20 cellular contexts compared by ENCODE assay signal in genomic region chr2:63444565-63445288, GRCh38.
DNase-seq lines count a peak whose midpoint lies in the region; ATAC-seq, FAIRE-seq and TF ChIP-seq lines count a peak whose summit lies in the region.
"Had no signal": no experiment of that assay in that cellular context is flagged by ENCODE, and none has a peak within 500 bp of the region (broad histone marks: within the 10 kb centered on the region; RNA-seq: fewer than 3 reads in every experiment).

No MANE protein-coding gene starts in this region.

- H2BK15ac ChIP-seq in H1 (ENCODE audit: low read length): no peak overlapping the region

- no peak overlapping the region for H3K4me3 ChIP-seq in H1 (ENCODE audit: extremely low read depth in 1 of 4, insufficient read depth in 2 of 4, low read depth in 3 of 4, low read length in 4 of 4)
- H3K4me3 ChIP-seq: BLaER1 treated with 17β-estradiol and CSF1 and Interleukin-3, amounts not matched to agents 10 nM and 100 nM; left ventricle myocardium inferior; Peyer's patch had no signal

- no peak for TF ChIP-seq CTCF in H1 (IDR thresholded peaks at IDR 0.05; ENCODE audit: control extremely low read depth in 1 of 3, insufficient read depth in 1 of 3, low read depth in 1 of 3, low read length in 3 of 3)

- no peak overlapping the region for H2AFZ ChIP-seq in H1 (ENCODE audit: low read length)

- H2BK20ac ChIP-seq in H1 (ENCODE audit: low read length): no peak overlapping the region

- no peaks in the 10 kb centered on the region for H3K79me2 ChIP-seq in H1 (ENCODE audit: control insufficient read depth in 1 of 2, insufficient read depth in 2 of 2, low read length in 2 of 2)

- H3K9ac ChIP-seq in H1 (replicated peaks in 1 of 4; ENCODE audit: extremely low read depth in 1 of 4, low read depth in 3 of 4, low read length in 3 of 4): no peak overlapping the region
- H3K9ac ChIP-seq: BLaER1 treated with 17β-estradiol and CSF1 and Interleukin-3, amounts not matched to agents 10 nM and 100 nM had no signal

- 87% methylated on average over 6 of the region's 6 CpGs; no CpG with 5 or more reads in 1 of the 2 experiments for WGBS in H1 (ENCODE audit: extremely low coverage in 1 of 2, insufficient coverage in 1 of 2, insufficient read length in 1 of 2, insufficient replicate concordance in 2 of 2, low coverage in 1 of 2, low lambda C conversion rate in 2 of 2, missing lambda C conversion rate in 1 of 2), 2 experiments

- H3K36me3 ChIP-seq in H1 (ENCODE audit: control insufficient read depth in 2 of 4, insufficient read depth in 4 of 4, low read length in 3 of 4): no peaks in the 10 kb centered on the region
- H3K36me3 ChIP-seq: Peyer's patch had no signal

- no peak overlapping the region for H3K23ac ChIP-seq in H1 (ENCODE audit: insufficient read length)

- no peak overlapping the region for H2BK12ac ChIP-seq in H1 (ENCODE audit: low read depth, low read length)

- TF ChIP-seq EP300 in H1 (IDR thresholded peaks at IDR 0.05; ENCODE audit: borderline replicate concordance in 1 of 2, low read depth in 2 of 2, low read length in 2 of 2): no peak

- POLR2A ChIA-PET in H1 (lab: Charles Lee; ENCODE audit: partially characterized antibody): no interaction called here
- POLR2A ChIA-PET in HEK293T (lab: Yijun Ruan, JAX): interaction anchor here (0.6 kb wide), 1 partner anchor 221 kb away, joined by 3 read pairs; no protein-coding TSS in a partner anchor

- no peak overlapping the region for H2AK5ac ChIP-seq in H1 (ENCODE audit: low read depth, low read length)

- no peak overlapping the region for H3K4me2 ChIP-seq in H1 (ENCODE audit: insufficient read depth in 1 of 2, low read depth in 2 of 2, low read length in 2 of 2)
- H3K4me2 ChIP-seq: BLaER1 treated with 17β-estradiol and CSF1 and Interleukin-3, amounts not matched to agents 10 nM and 100 nM had no signal

- H3K9me3 Mint-ChIP-seq in activated T-cell treated with anti-CD3 and anti-CD28 coated beads, Interleukin-2, amount 50 U/mL, for 72 hours: no peaks in the 10 kb centered on the region
- H3K9me3 Mint-ChIP-seq in activated T-cell treated with anti-CD3 and anti-CD28 coated beads, Interleukin-2, amount 50 U/mL, for 4 hours: no peaks in the 10 kb centered on the region
- H3K9me3 Mint-ChIP-seq: endodermal cell had no signal

- H3K4me1 Mint-ChIP-seq in activated T-cell treated with anti-CD3 and anti-CD28 coated beads, Interleukin-2, amount 50 U/mL, for 72 hours (ENCODE audit: low read depth): peaks cover 12% of the 10 kb centered on the region
- H3K4me1 Mint-ChIP-seq in activated T-cell treated with anti-CD3 and anti-CD28 coated beads, Interleukin-2, amount 50 U/mL, for 4 hours (ENCODE audit: low read depth): peaks cover 3% of the 10 kb centered on the region

- H3K23me2 ChIP-seq in H1 (ENCODE audit: low read depth, low read length): no peaks in the 10 kb centered on the region

- FAIRE-seq in H1 (lab: Jason Lieb, UNC): peak; percentile 36
- FAIRE-seq: A204.1, GM19239 had no signal

- no peaks in the 10 kb centered on the region; a peak in 1 of 7 replicates for H3K4me1 ChIP-seq in H1 (replicated peaks in 1 of 4; ENCODE audit: control insufficient read depth in 3 of 4, insufficient read depth in 4 of 4, low read length in 3 of 4)
- H3K4me1 ChIP-seq: BLaER1 treated with 17β-estradiol and CSF1 and Interleukin-3, amounts not matched to agents 10 nM and 100 nM; left ventricle myocardium inferior; Peyer's patch had no signal

- no peak overlapping the region for H4K5ac ChIP-seq in H1 (ENCODE audit: insufficient read length, low read depth, low read length)

- H3K27me3 ChIP-seq in H1 (replicated peaks in 1 of 4; ENCODE audit: control insufficient read depth in 3 of 4, extremely low read depth in 1 of 4, insufficient read depth in 3 of 4, low read length in 3 of 4): no peaks in the 10 kb centered on the region
- H3K27me3 ChIP-seq: BLaER1 treated with 17β-estradiol and CSF1 and Interleukin-3, amounts not matched to agents 10 nM and 100 nM; Peyer's patch had no signal

- TF ChIP-seq RAD21 in H1 (IDR thresholded peaks at IDR 0.05 in 1 of 2, conservative IDR thresholded peaks at IDR 0.05 in 1 of 2; ENCODE audit: low read depth in 2 of 2, low read length in 2 of 2): no peak

- H3K27me3 Mint-ChIP-seq in activated T-cell treated with anti-CD3 and anti-CD28 coated beads, Interleukin-2, amount 50 U/mL, for 72 hours (ENCODE audit: low read depth): no peaks in the 10 kb centered on the region
- no peaks in the 10 kb centered on the region for H3K27me3 Mint-ChIP-seq in activated T-cell treated with anti-CD3 and anti-CD28 coated beads, Interleukin-2, amount 50 U/mL, for 4 hours (ENCODE audit: low read depth)

- H3K9me3 ChIP-seq in H1 (ENCODE audit: insufficient read depth in 2 of 2, low read depth in 1 of 2, low read length in 1 of 2): no peaks in the 10 kb centered on the region
- H3K9me3 ChIP-seq: BLaER1 treated with 17β-estradiol and CSF1 and Interleukin-3, amounts not matched to agents 10 nM and 100 nM; left ventricle myocardium inferior; Peyer's patch had no signal

- H2BK5ac ChIP-seq in H1 (ENCODE audit: low read depth, low read length): no peak overlapping the region

- peak overlapping the region; percentile 50 for H3K27ac Mint-ChIP-seq in activated T-cell treated with anti-CD3 and anti-CD28 coated beads, Interleukin-2, amount 50 U/mL, for 72 hours
- H3K27ac Mint-ChIP-seq: endodermal cell had no signal

- no peak overlapping the region for H4K91ac ChIP-seq in H1 (replicated peaks; ENCODE audit: insufficient read length, low read length)

- H3K14ac ChIP-seq in H1 (ENCODE audit: insufficient read length): no peak overlapping the region

- H3K4ac ChIP-seq in H1 (replicated peaks; ENCODE audit: insufficient read length, low read depth, low read length): no peak overlapping the region

- no peaks in the 10 kb centered on the region for H4K20me1 ChIP-seq in H1 (replicated peaks in 1 of 2; ENCODE audit: control insufficient read depth in 1 of 2, insufficient read depth in 2 of 2, low read length in 2 of 2)
- H4K20me1 ChIP-seq: BLaER1 treated with 17β-estradiol and CSF1 and Interleukin-3, amounts not matched to agents 10 nM and 100 nM had no signal

- H4K8ac ChIP-seq in H1 (ENCODE audit: extremely low read depth, insufficient read depth, low read length): no peak overlapping the region

- H3K27ac ChIP-seq in H1 (ENCODE audit: low read depth, low read length): no peak overlapping the region
- H3K27ac ChIP-seq: BLaER1 treated with 17β-estradiol and CSF1 and Interleukin-3, amounts not matched to agents 10 nM and 100 nM; left ventricle myocardium inferior; Peyer's patch had no signal

- H3K4me3 Mint-ChIP-seq in activated T-cell treated with anti-CD3 and anti-CD28 coated beads, Interleukin-2, amount 50 U/mL, for 72 hours: peak overlapping the region in 1 of 2 donors; percentile 10
- no peak overlapping the region for H3K4me3 Mint-ChIP-seq in activated T-cell treated with anti-CD3 and anti-CD28 coated beads, Interleukin-2, amount 50 U/mL, for 4 hours
- H3K4me3 Mint-ChIP-seq: endodermal cell had no signal

- H3K79me1 ChIP-seq in H1 (ENCODE audit: low read depth, low read length): no peaks in the 10 kb centered on the region

- no peak overlapping the region for H3K18ac ChIP-seq in H1 (ENCODE audit: extremely low read depth, low read length)

- CTCF ChIA-PET in H1 (lab: Charles Lee; ENCODE audit: partially characterized antibody) (no interaction called here), HEK293T (lab: Yijun Ruan, JAX) (no interaction called here)

- no peak overlapping the region for H3K56ac ChIP-seq in H1 (replicated peaks; ENCODE audit: insufficient read length, low read depth, low read length)

- no peak overlapping the region for H2BK120ac ChIP-seq in H1 (replicated peaks; ENCODE audit: low read depth, low read length)

- no peak for DNase-seq in activated T-cell treated with anti-CD3 and anti-CD28 coated beads, Interleukin-2, amount 50 U/mL, for 72 hours
- no peak for DNase-seq in activated T-cell treated with anti-CD3 and anti-CD28 coated beads, Interleukin-2, amount 50 U/mL, for 4 hours
- DNase-seq in H1 (ENCODE audit: low read depth in 1 of 2, low spot score in 2 of 2) (no peak), HEK293T (ENCODE audit: extremely low spot score) (no peak)
- DNase-seq: activated naive CD4-positive, alpha-beta T cell; DMS 273 treated with DMSO at 0.1 percent for 48 hours; endodermal cell; GF-D8; glutamatergic neuron; Karpas-422; left ventricle myocardium inferior; NCI-H748 treated with DMSO at 0.1 percent for 48 hours; Peyer's patch had no signal

- no peak for TF ChIP-seq POLR2A in H1 (IDR thresholded peaks at IDR 0.05; ENCODE audit: control extremely low read depth in 1 of 2, low read depth in 2 of 2, low read length in 2 of 2)

- no peaks in the 10 kb centered on the region for H3K36me3 Mint-ChIP-seq in activated T-cell treated with anti-CD3 and anti-CD28 coated beads, Interleukin-2, amount 50 U/mL, for 72 hours (ENCODE audit: insufficient read depth in 2 of 2)
- peaks cover 4% of the 10 kb centered on the region for H3K36me3 Mint-ChIP-seq in activated T-cell treated with anti-CD3 and anti-CD28 coated beads, Interleukin-2, amount 50 U/mL, for 4 hours (ENCODE audit: insufficient read depth)

- peak in 1 of 2 donors; percentile 69 for ATAC-seq in activated T-cell treated with anti-CD3 and anti-CD28 coated beads, Interleukin-2, amount 50 U/mL, for 72 hours (replicated peaks in 1 of 2)
- ATAC-seq in activated T-cell treated with anti-CD3 and anti-CD28 coated beads, Interleukin-2, amount 50 U/mL, for 4 hours: no peak
- peak; percentile 66 for ATAC-seq in GM21360 (IDR thresholded peaks at IDR 0.05; ENCODE audit: unreplicated experiment)
- peak; percentile 33 for ATAC-seq in HG03520 (IDR thresholded peaks at IDR 0.05; ENCODE audit: unreplicated experiment)
- ATAC-seq in SK-N-SH treated with all-trans-retinoic acid at 6 μM for 48 hours: no peak
- ATAC-seq in HG03354 (IDR thresholded peaks at IDR 0.05; ENCODE audit: poor library complexity, severe bottlenecking, unreplicated experiment): no peak

TF ChIP-seq in H1, 55 proteins besides CTCF, POLR2A, EP300 and RAD21 (continues in another document):
- TF ChIP-seq RNF2 (IDR thresholded peaks at IDR 0.05; ENCODE audit: borderline replicate concordance, low read depth, low read length, missing control alignments, poor library complexity, severe bottlenecking) (no peak), EZH2 (IDR thresholded peaks at IDR 0.05; ENCODE audit: low read depth, low read length, severe bottlenecking) (no peak), GABPA (IDR thresholded peaks at IDR 0.05; ENCODE audit: borderline replicate concordance, insufficient read depth, low read length) (no peak)

TF ChIP-seq in SK-N-SH treated with all-trans-retinoic acid at 6 μM for 48 hours, 23 proteins besides CTCF, POLR2A, EP300 and RAD21 (continues in another document):
- TF ChIP-seq TCF4 (CRISPR knock-in tag; IDR thresholded peaks at IDR 0.05; ENCODE audit: borderline replicate concordance) (no peak), ARNTL (CRISPR knock-in tag; IDR thresholded peaks at IDR 0.05; ENCODE audit: borderline replicate concordance, low read depth) (no peak), ZFP30 (CRISPR knock-in tag; IDR thresholded peaks at IDR 0.05) (no peak)

TF ChIP-seq in HEK293T, 16 proteins besides CTCF, POLR2A, EP300 and RAD21 (continues in another document):
- no peak for TF ChIP-seq SP1 (IDR thresholded peaks at IDR 0.05)
- no peak for TF ChIP-seq FOXK2 (IDR thresholded peaks at IDR 0.05)
- no peak for TF ChIP-seq HDGF (IDR thresholded peaks at IDR 0.05; ENCODE audit: borderline replicate concordance)

Comparison
In these comparisons a context has a peak if more than half of its experiments do, and no peak if none do; other contexts are left out.
1. ATAC-seq: peak in GM21360 (single experiment) and HG03520 (single experiment); none in activated T-cell treated with anti-CD3 and anti-CD28 coated beads, Interleukin-2, amount 50 U/mL, for 4 hours (0 of 2), SK-N-SH treated with all-trans-retinoic acid at 6 μM for 48 hours (single experiment) and HG03354 (single experiment).